Comparison of ENCODE assay signal across 8 cellular contexts in genomic region chr15:81256916-81257315, GRCh38.
DNase-seq lines count a peak whose midpoint lies in the region; ATAC-seq and TF ChIP-seq lines count a peak whose summit lies in the region.

No MANE protein-coding gene starts in this region.

- no peaks in the 10 kb centered on the region for H3K4me1 ChIP-seq in mucosa of descending colon (ENCODE audit: low read depth)

- H3K36me3 ChIP-seq in mucosa of descending colon (ENCODE audit: low read depth), result no peaks in the 10 kb centered on the region

- H3K9me3 Mint-ChIP-seq in stimulated activated naive B cell treated with anti-CD40 and anti-IgM and Interleukin-4, amounts not matched to agents 10 μg/mL and 1 μg/mL and 100 μg/mL, for 72 hours, result no peaks in the 10 kb centered on the region

- peaks cover 10 to 16% of the 10 kb centered on the region in 2 donors for H3K27me3 Mint-ChIP-seq in stimulated activated naive B cell treated with anti-CD40 and anti-IgM and Interleukin-4, amounts not matched to agents 10 μg/mL and 1 μg/mL and 100 μg/mL, for 72 hours

- peak; percentile 25 to 55 for ATAC-seq in stimulated activated naive B cell treated with anti-CD40 and anti-IgM and Interleukin-4, amounts not matched to agents 10 μg/mL and 1 μg/mL and 100 μg/mL, for 72 hours (replicated peaks)
- ATAC-seq in mucosa of descending colon, result no peak

- TF ChIP-seq CTCF in fibroblast of the aortic adventitia (IDR thresholded peaks at IDR 0.05; ENCODE audit: insufficient read depth, low read length), result peak; percentile 64
- TF ChIP-seq CTCF in mucosa of descending colon (IDR thresholded peaks at IDR 0.05), result no peak
- TF ChIP-seq CTCF in GM20000 (IDR thresholded peaks at IDR 0.05; ENCODE audit: extremely low read depth, missing control alignments), result no peak

- H3K4me3 Mint-ChIP-seq in stimulated activated naive B cell treated with anti-CD40 and anti-IgM and Interleukin-4, amounts not matched to agents 10 μg/mL and 1 μg/mL and 100 μg/mL, for 72 hours, result no peak overlapping the region

- H3K27ac Mint-ChIP-seq in stimulated activated naive B cell treated with anti-CD40 and anti-IgM and Interleukin-4, amounts not matched to agents 10 μg/mL and 1 μg/mL and 100 μg/mL, for 72 hours, result no peak overlapping the region

- intact Hi-C loops in mucosa of descending colon (cut with DNase I, micrococcal nuclease), result no loop called here

- H3K4me1 Mint-ChIP-seq in stimulated activated naive B cell treated with anti-CD40 and anti-IgM and Interleukin-4, amounts not matched to agents 10 μg/mL and 1 μg/mL and 100 μg/mL, for 72 hours, result peaks cover 6 to 8% of the 10 kb centered on the region in 2 donors

- H3K36me3 Mint-ChIP-seq in stimulated activated naive B cell treated with anti-CD40 and anti-IgM and Interleukin-4, amounts not matched to agents 10 μg/mL and 1 μg/mL and 100 μg/mL, for 72 hours, result peaks cover 2 to 7% of the 10 kb centered on the region in 2 donors

- H3K9me3 ChIP-seq in mucosa of descending colon, result no peaks in the 10 kb centered on the region

- DNase-seq in DMS79 treated with DMSO at 0.1 percent for 48 hours (lab: John Stamatoyannopoulos, UW) (peak; percentile 0), DMS79 (lab: John Stamatoyannopoulos, UW) (no peak), RPMI7951 (ENCODE audit: low read depth) (peak; percentile 67), fibroblast of the aortic adventitia (ENCODE audit: low read depth) (peak; percentile 81), mucosa of descending colon (no peak), GM20000 (ENCODE audit: low spot score) (no peak)
- DNase-seq in stimulated activated naive B cell treated with anti-CD40 and anti-IgM and Interleukin-4, amounts not matched to agents 10 μg/mL and 1 μg/mL and 100 μg/mL, for 72 hours, result no peak
- DNase-seq in stimulated activated CD4-positive, alpha-beta T cell treated with anti-CD3 and anti-CD28 coated beads, Interleukin-2, amount 100 ng/mL, for 24 hours, result no peak

- no peak overlapping the region for H3K4me3 ChIP-seq in fibroblast of the aortic adventitia (ENCODE audit: low read depth, low read length)
- H3K4me3 ChIP-seq in mucosa of descending colon, result no peak overlapping the region

Comparison
In these comparisons a context has a peak if more than half of its experiments do, and no peak if none do; other contexts are left out.
1. DNase-seq: peak in DMS79 treated with DMSO at 0.1 percent for 48 hours (single experiment), RPMI7951 (single experiment) and fibroblast of the aortic adventitia (single experiment); none in DMS79 (single experiment), stimulated activated naive B cell treated with anti-CD40 and anti-IgM and Interleukin-4, amounts not matched to agents 10 μg/mL and 1 μg/mL and 100 μg/mL, for 72 hours (single experiment), stimulated activated CD4-positive, alpha-beta T cell treated with anti-CD3 and anti-CD28 coated beads, Interleukin-2, amount 100 ng/mL, for 24 hours (0 of 2), mucosa of descending colon (0 of 3) and GM20000 (single experiment).